24 cellular contexts compared by ENCODE assay signal in the genomic region with DNA sequence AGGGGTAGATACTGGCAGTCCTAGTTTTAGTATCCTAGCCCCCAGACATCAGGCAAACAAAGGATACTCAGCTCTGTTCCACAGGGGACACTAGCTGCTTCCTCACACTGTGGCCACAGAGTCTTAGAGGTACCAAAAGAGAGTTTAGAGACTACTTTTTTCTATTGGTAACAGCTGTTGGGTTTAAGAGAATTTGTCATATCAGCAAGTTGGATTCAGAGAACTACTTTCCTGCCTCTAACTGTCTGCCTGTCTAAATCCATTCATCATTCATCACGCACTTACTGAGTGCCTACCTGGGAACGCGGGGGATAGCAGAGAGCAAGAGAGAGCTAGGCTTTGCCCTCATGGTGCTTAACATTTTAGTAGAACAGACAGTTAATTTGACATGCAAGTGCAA.
"Had no signal": no experiment of that assay in that cellular context is flagged by ENCODE, and none has a peak within 500 bp of the region (broad histone marks: within the 10 kb centered on the region; RNA-seq: fewer than 3 reads in every experiment).

No MANE protein-coding gene starts in this region.

- ATAC-seq: activated CD4-positive, CD25-positive, alpha-beta regulatory T cell treated with anti-CD3 and anti-CD28 coated beads, Interleukin-2, amount 50 U/mL, for 24 hours; activated T-cell treated with anti-CD3 and anti-CD28 coated beads, Interleukin-2, amount 50 U/mL, for 4 hours; left lung; natural killer cell; right cardiac atrium; T-helper 17 cell had no signal

- H3K27me3 ChIP-seq: brain microvascular endothelial cell, left lung, uterus had no signal

- H3K36me3 ChIP-seq: uterus had no signal

- H3K9me3 ChIP-seq: left lung, thoracic aorta, uterus had no signal

- H3K4me1 Mint-ChIP-seq: natural killer cell had no signal

- H3K27me3 Mint-ChIP-seq: activated CD4-positive, alpha-beta memory T cell treated with anti-CD3 and anti-CD28 coated beads for 36 hours; activated CD4-positive, alpha-beta T cell treated with anti-CD3 and anti-CD28 coated beads, Interleukin-2, amount 10 ng/mL, durations not matched to agents 24 days and 14 days; activated naive CD8-positive, alpha-beta T cell; stimulated activated naive CD8-positive, alpha-beta T cell treated with anti-CD3 and anti-CD28 coated beads, Interleukin-15, Interleukin-2, amounts not matched to agents 100 ng/mL and 50 ng/mL, for 24 hours; T-helper 17 cell had no signal

- H3K4me3 Mint-ChIP-seq: activated CD4-positive, alpha-beta memory T cell treated with anti-CD3 and anti-CD28 coated beads for 36 hours; activated CD4-positive, alpha-beta T cell treated with anti-CD3 and anti-CD28 coated beads, Interleukin-2, amount 10 ng/mL, durations not matched to agents 24 days and 14 days; activated naive CD8-positive, alpha-beta T cell; activated T-cell treated with anti-CD3 and anti-CD28 coated beads, Interleukin-2, amount 50 U/mL, for 4 hours; natural killer cell; stimulated activated naive CD8-positive, alpha-beta T cell treated with anti-CD3 and anti-CD28 coated beads, Interleukin-15, Interleukin-2, amounts not matched to agents 100 ng/mL and 50 ng/mL, for 24 hours; T-helper 17 cell had no signal

- H3K4me1 ChIP-seq: uterus had no signal

- DNase-seq: activated CD4-positive, alpha-beta memory T cell treated with anti-CD3 and anti-CD28 coated beads for 36 hours; activated CD4-positive, alpha-beta T cell treated with anti-CD3 and anti-CD28 coated beads, Interleukin-2, amount 10 ng/mL, durations not matched to agents 24 days and 14 days; activated CD8-positive, alpha-beta memory T cell treated with anti-CD3 and anti-CD28 coated beads, Interleukin-2, amount 50 U/mL, for 48 hours; activated T-cell treated with anti-CD3 and anti-CD28 coated beads, Interleukin-2, amount 50 U/mL, for 4 hours; brain microvascular endothelial cell; foreskin fibroblast; left lung; mesendoderm; natural killer cell; posterior cingulate gyrus; right cardiac atrium; stimulated activated CD4-positive, alpha-beta T cell treated with anti-CD3 and anti-CD28 coated beads, Interleukin-2, amount 100 ng/mL, for 48 hours; T-helper 17 cell; T1000; trophoblast cell; uterus; WERI-Rb-1 had no signal

- H3K27ac ChIP-seq: brain microvascular endothelial cell, coronary artery, left lung, thoracic aorta, uterus, WERI-Rb-1 had no signal

- H3K27ac Mint-ChIP-seq: activated CD4-positive, alpha-beta memory T cell treated with anti-CD3 and anti-CD28 coated beads for 36 hours; activated CD4-positive, alpha-beta T cell treated with anti-CD3 and anti-CD28 coated beads, Interleukin-2, amount 10 ng/mL, durations not matched to agents 24 days and 14 days; activated naive CD8-positive, alpha-beta T cell; activated T-helper 2 cell treated with anti-CD3 and anti-CD28 coated beads, Interferon-gamma antibody, Interleukin-2, Interleukin-4, amounts not matched to agents 10 μg/mL and 5 μg/mL and 100 μg/mL, durations not matched to agents 14 hours and 24 hours and 36 hours; stimulated activated naive CD8-positive, alpha-beta T cell treated with anti-CD3 and anti-CD28 coated beads, Interleukin-15, Interleukin-2, amounts not matched to agents 100 ng/mL and 50 ng/mL, for 24 hours; T-helper 17 cell had no signal

- H3K9me3 Mint-ChIP-seq: activated CD4-positive, alpha-beta memory T cell treated with anti-CD3 and anti-CD28 coated beads for 36 hours; activated CD4-positive, alpha-beta T cell treated with anti-CD3 and anti-CD28 coated beads, Interleukin-2, amount 10 ng/mL, durations not matched to agents 24 days and 14 days; activated T-cell treated with anti-CD3 and anti-CD28 coated beads, Interleukin-2, amount 50 U/mL, for 4 hours; activated T-helper 2 cell treated with anti-CD3 and anti-CD28 coated beads, Interferon-gamma antibody, Interleukin-2, Interleukin-4, amounts not matched to agents 10 μg/mL and 5 μg/mL and 100 μg/mL, durations not matched to agents 14 hours and 24 hours and 36 hours; natural killer cell; stimulated activated naive CD8-positive, alpha-beta T cell treated with anti-CD3 and anti-CD28 coated beads, Interleukin-15, Interleukin-2, amounts not matched to agents 100 ng/mL and 50 ng/mL, for 24 hours had no signal

- H3K4me3 ChIP-seq: coronary artery, left lung, lung, thoracic aorta, uterus had no signal
